Comparison of ENCODE assay signal across 27 cellular contexts in the genomic region with DNA sequence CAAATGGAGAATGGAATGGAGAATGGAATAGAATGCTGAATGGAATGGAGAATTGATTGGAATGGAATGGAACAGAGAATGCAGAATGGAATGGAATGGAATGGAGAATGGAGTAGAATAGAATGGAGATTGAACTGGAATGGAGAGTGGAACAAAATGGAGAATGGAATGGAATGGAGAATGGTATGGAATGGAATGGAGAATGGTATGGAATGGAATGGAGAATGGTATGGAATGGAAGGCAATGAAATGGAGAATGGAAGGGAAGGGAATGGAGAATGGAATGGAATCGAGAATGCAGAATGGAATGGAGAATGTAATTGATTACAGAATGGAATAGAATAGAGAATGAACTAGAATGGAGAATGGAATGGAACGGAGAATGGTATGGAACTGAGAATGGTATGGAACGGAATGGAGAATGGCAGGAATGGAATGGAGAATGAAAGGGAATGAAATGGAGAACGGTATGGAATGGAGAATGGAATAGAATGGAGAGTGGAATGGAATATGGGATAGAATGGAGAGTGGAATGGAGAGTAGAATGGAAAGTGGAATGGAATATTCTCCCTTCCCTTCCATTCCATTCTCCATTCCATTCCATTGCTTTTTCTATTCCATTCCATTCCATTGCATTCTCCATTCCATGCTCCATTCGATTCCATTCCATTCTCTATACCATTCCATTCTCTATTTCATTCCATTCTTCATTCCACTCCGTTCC.
"Had no signal": no experiment of that assay in that cellular context is flagged by ENCODE, and none has a peak within 500 bp of the region (broad histone marks: within the 10 kb centered on the region; RNA-seq: fewer than 3 reads in every experiment).

No MANE protein-coding gene starts in this region.

- H3K4me3 ChIP-seq: pancreas, prostate gland, right lobe of liver, sigmoid colon, suprapubic skin, testis, tibial artery, transverse colon, upper lobe of right lung, uterus had no signal

- DNase-seq: naive thymus-derived CD8-positive, alpha-beta T cell; nephron progenitor cell; nucleus accumbens; pancreas; retina; right cardiac atrium; right lobe of liver; sigmoid colon; small intestine; stimulated activated CD4-positive, alpha-beta T cell treated with anti-CD3 and anti-CD28 coated beads, Interleukin-15, amount 100 ng/mL, for 24 hours; stimulated activated CD4-positive, alpha-beta T cell treated with anti-CD3 and anti-CD28 coated beads, Interleukin-2, amount 100 ng/mL, for 24 hours; stimulated activated CD4-positive, alpha-beta T cell treated with anti-CD3 and anti-CD28 coated beads, Interleukin-2, amount 100 ng/mL, for 48 hours; stimulated activated CD4-positive, alpha-beta T cell treated with anti-CD3 and anti-CD28 coated beads, Interleukin-4, amount 100 ng/mL, for 24 hours; stimulated activated naive CD4-positive, alpha-beta T cell; stimulated activated naive CD8-positive, alpha-beta T cell treated with anti-CD3 and anti-CD28 coated beads, Interleukin-15, amount 100 ng/mL, for 72 hours; stimulated activated naive CD8-positive, alpha-beta T cell treated with anti-CD3 and anti-CD28 coated beads, Interleukin-15, Interleukin-2, amounts not matched to agents 100 U/mL and 50 U/mL, for 24 hours; substantia nigra; testis; tibial artery; transverse colon; upper lobe of right lung; uterus had no signal

- H3K27ac ChIP-seq: neutrophil, pancreas, prostate gland, right lobe of liver, sigmoid colon, suprapubic skin, testis, tibial artery, transverse colon, upper lobe of right lung, uterus had no signal

- ATAC-seq: naive thymus-derived CD8-positive, alpha-beta T cell; natural killer cell treated with Interleukin-12 subunit alpha and Interleukin-12 subunit beta and Interleukin-15 and Interleukin-18, amount 100 ng/mL, for 72 hours; pancreas; right cardiac atrium; right lobe of liver; stimulated activated memory B cell treated with anti-CD40 and anti-IgM and Interleukin-4, amounts not matched to agents 10 μg/mL and 1 μg/mL and 100 μg/mL, for 72 hours; stimulated activated naive CD8-positive, alpha-beta T cell treated with anti-CD3 and anti-CD28 coated beads, Interleukin-15, amount 100 ng/mL, for 72 hours; stimulated activated naive CD8-positive, alpha-beta T cell treated with anti-CD3 and anti-CD28 coated beads, Interleukin-15, Interleukin-2, amounts not matched to agents 100 U/mL and 50 U/mL, for 24 hours; upper lobe of right lung had no signal

- H3K9me3 ChIP-seq: neutrophil, pancreas, prostate gland, right lobe of liver, testis, tibial artery, transverse colon, upper lobe of right lung, uterus had no signal

- H3K4me1 ChIP-seq: pancreas, prostate gland, right lobe of liver, sigmoid colon, suprapubic skin, testis, tibial artery, transverse colon, upper lobe of right lung, uterus had no signal

- H3K36me3 ChIP-seq: neutrophil, pancreas, prostate gland, transverse colon, upper lobe of right lung, uterus had no signal

- H3K27me3 ChIP-seq: neutrophil, pancreas, right lobe of liver, sigmoid colon, suprapubic skin, testis, tibial artery, transverse colon, upper lobe of right lung, uterus had no signal

- FAIRE-seq: pancreas, small intestine had no signal
